23 cellular contexts compared by ENCODE assay signal in genomic region chr12:132664206-132665148, GRCh38. TPM values are rescaled to one million over a fixed set of nuclear protein-coding genes. Genes with fewer than 3 reads are reported as not detected.
"Had no signal": no experiment of that assay in that cellular context is flagged by ENCODE, and none has a peak within 500 bp of the region (broad histone marks: within the 10 kb centered on the region; RNA-seq: fewer than 3 reads in every experiment).

No MANE protein-coding gene starts in this region.

- H3K27me3 Mint-ChIP-seq: activated CD4-positive, alpha-beta T cell treated with anti-CD3 and anti-CD28 coated beads for 36 hours; activated naive CD4-positive, alpha-beta T cell treated with anti-CD3 and anti-CD28 coated beads, Interleukin-2, amount 10 ng/mL, durations not matched to agents 7 days and 5 days; activated T-helper 17 cell treated with anti-CD3 and anti-CD28 coated beads, Interleukin-2, amount 50 U/mL, for 72 hours; naive thymus-derived CD4-positive, alpha-beta T cell; T-cell; type B pancreatic cell had no signal

- H3K4me3 ChIP-seq: adrenal gland, esophagus squamous epithelium, hepatocyte, left lung, mucosa of descending colon, right atrium auricular region, suprapubic skin had no signal

- H3K4me3 Mint-ChIP-seq: activated CD4-positive, alpha-beta T cell treated with anti-CD3 and anti-CD28 coated beads for 36 hours; activated naive CD4-positive, alpha-beta T cell treated with anti-CD3 and anti-CD28 coated beads, Interleukin-2, amount 10 ng/mL, durations not matched to agents 7 days and 5 days; activated T-helper 17 cell treated with anti-CD3 and anti-CD28 coated beads, Interleukin-2, amount 50 U/mL, for 72 hours; T-cell; type B pancreatic cell had no signal

- H3K4me1 Mint-ChIP-seq: activated T-helper 17 cell treated with anti-CD3 and anti-CD28 coated beads, Interleukin-2, amount 50 U/mL, for 72 hours had no signal

- H3K4me1 ChIP-seq: adrenal gland, esophagus squamous epithelium, right atrium auricular region, suprapubic skin had no signal

- H3K4me2 ChIP-seq: hepatocyte had no signal

- H3K27ac Mint-ChIP-seq: activated CD4-positive, alpha-beta T cell treated with anti-CD3 and anti-CD28 coated beads for 36 hours; activated T-helper 17 cell treated with anti-CD3 and anti-CD28 coated beads, Interleukin-2, amount 50 U/mL, for 72 hours; type B pancreatic cell had no signal

- H3K27ac ChIP-seq: adrenal gland, esophagus squamous epithelium, hepatocyte, left lung, right atrium auricular region, suprapubic skin had no signal

- H3K27me3 ChIP-seq: adrenal gland, esophagus squamous epithelium, hepatocyte, left lung, right atrium auricular region, suprapubic skin had no signal

- H3K9me3 Mint-ChIP-seq: activated naive CD4-positive, alpha-beta T cell treated with anti-CD3 and anti-CD28 coated beads, Interleukin-2, amount 10 ng/mL, durations not matched to agents 7 days and 5 days; activated T-helper 17 cell treated with anti-CD3 and anti-CD28 coated beads, Interleukin-2, amount 50 U/mL, for 72 hours; T-cell; type B pancreatic cell had no signal

- H3K9me3 ChIP-seq: adrenal gland, esophagus squamous epithelium, left lung, mucosa of descending colon, right atrium auricular region, suprapubic skin had no signal

- DNase-seq: activated CD4-positive, alpha-beta T cell treated with anti-CD3 and anti-CD28 coated beads for 36 hours; activated naive CD4-positive, alpha-beta T cell treated with anti-CD3 and anti-CD28 coated beads, Interleukin-2, amount 10 ng/mL, durations not matched to agents 7 days and 5 days; adrenal gland; esophagus squamous epithelium; islet precursor cell; left lung; mammary epithelial cell; mucosa of descending colon; naive thymus-derived CD4-positive, alpha-beta T cell; nucleus accumbens; small intestine; stimulated activated CD4-positive, alpha-beta T cell treated with anti-CD3 and anti-CD28 coated beads, Interleukin-4, amount 100 ng/mL, for 4 hours; stimulated activated CD8-positive, alpha-beta memory T cell treated with anti-CD3 and anti-CD28 coated beads, Interleukin-4, amount 100 ng/mL, for 48 hours; stimulated activated naive CD8-positive, alpha-beta T cell treated with anti-CD3 and anti-CD28 coated beads, Interleukin-15, Interleukin-2, amounts not matched to agents 100 U/mL and 50 U/mL, for 24 hours; T-cell had no signal

- H2AFZ ChIP-seq: hepatocyte had no signal

RNA-seq across cellular contexts. Expression of gene P2RX2, which starts 45.9 kb away (rescaled TPM):
- total RNA-seq: activated CD4-positive, alpha-beta T cell treated with anti-CD3 and anti-CD28 coated beads for 36 hours; activated T-helper 17 cell treated with anti-CD3 and anti-CD28 coated beads, Interleukin-2, amount 50 U/mL, for 72 hours; endothelial cell of umbilical vein; fibroblast of villous mesenchyme; glomerular endothelial cell; hepatocyte; left lung; mammary epithelial cell; right atrium auricular region; suprapubic skin; T-cell had no signal
- polyA plus RNA-seq: endothelial cell of umbilical vein; hepatocyte; mammary epithelial cell; naive thymus-derived CD4-positive, alpha-beta T cell had no signal

RNA-seq across cellular contexts. Expression of gene LRCOL1, which starts 54.1 kb away (rescaled TPM):
- total RNA-seq: activated CD4-positive, alpha-beta T cell treated with anti-CD3 and anti-CD28 coated beads for 36 hours; activated T-helper 17 cell treated with anti-CD3 and anti-CD28 coated beads, Interleukin-2, amount 50 U/mL, for 72 hours; fibroblast of villous mesenchyme; glomerular endothelial cell; hepatocyte; mammary epithelial cell; mucosa of descending colon; naive thymus-derived CD4-positive, alpha-beta T cell; right atrium auricular region; suprapubic skin; T-cell had no signal
- polyA plus RNA-seq: mammary epithelial cell; naive thymus-derived CD4-positive, alpha-beta T cell had no signal
